In the genomic region with DNA sequence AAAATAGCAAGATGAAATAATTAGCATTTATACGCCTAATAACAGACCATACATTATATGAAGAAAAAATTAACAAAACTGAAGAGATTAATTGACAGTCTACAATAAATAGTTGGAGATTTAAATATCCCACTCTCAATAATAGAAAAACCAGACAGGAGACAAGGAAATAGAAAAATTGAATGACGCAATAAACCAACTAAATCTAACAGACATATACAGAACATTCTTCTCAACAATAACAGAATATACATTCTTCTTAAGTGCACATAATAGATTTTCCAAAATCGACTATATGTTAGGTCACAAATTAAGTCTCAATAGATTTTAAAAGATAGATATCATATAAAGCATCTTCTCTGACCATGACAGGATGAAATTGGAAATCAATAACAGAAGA, we compare ENCODE assay signal across 27 cellular contexts. TPM values are rescaled to one million over a fixed set of nuclear protein-coding genes. Genes with fewer than 3 reads are reported as not detected.
DNase-seq lines count a peak whose midpoint lies in the region; ATAC-seq, FAIRE-seq and TF ChIP-seq lines count a peak whose summit lies in the region.
"Had no signal": no experiment of that assay in that cellular context is flagged by ENCODE, and none has a peak within 500 bp of the region (broad histone marks: within the 10 kb centered on the region; RNA-seq: fewer than 3 reads in every experiment).

No MANE protein-coding gene starts in this region.

- peaks cover 4% of the 10 kb centered on the region for H3K9me3 Mint-ChIP-seq in activated CD4-positive, alpha-beta memory T cell treated with anti-CD3 and anti-CD28 coated beads for 36 hours

- no peak overlapping the region for H2AK5ac ChIP-seq in IMR-90 (ENCODE audit: low read depth, low read length)

- H3K4ac ChIP-seq in IMR-90 (ENCODE audit: low read depth, low read length): no peak overlapping the region

- BruUV-seq in IMR-90 (replicated peaks; lab: Mats Ljungman, UMichigan): no TSS peak

- in situ Hi-C loops in IMR-90 (cut with MboI; ENCODE audit: low sequenced_read_pairs): no loop called here

- H3K27ac Mint-ChIP-seq in activated CD4-positive, alpha-beta memory T cell treated with anti-CD3 and anti-CD28 coated beads for 36 hours: no peak overlapping the region
- H3K27ac Mint-ChIP-seq: CD14-positive monocyte; CD4-positive, alpha-beta memory T cell; CD8-positive, alpha-beta memory T cell had no signal

- H3K9me3 ChIP-seq in IMR-90 (ENCODE audit: control insufficient read depth, insufficient read depth, low read length): 0 out of 2 replicates have a peak, but pooled peaks cover 2% of the 10 kb centered on the region
- no peaks in the 10 kb centered on the region for H3K9me3 ChIP-seq in small intestine (ENCODE audit: control insufficient read depth, low read depth)
- H3K9me3 ChIP-seq: BE2C, BLaER1 had no signal

- no peak for TF ChIP-seq RAD21 in IMR-90 (IDR thresholded peaks at IDR 0.05; ENCODE audit: low read length)

- no peak overlapping the region for H3K23ac ChIP-seq in IMR-90 (ENCODE audit: low read depth, low read length)

- H3K14ac ChIP-seq in IMR-90 (replicated peaks; ENCODE audit: low read depth, low read length): no peak overlapping the region

- H3K36me3 Mint-ChIP-seq in activated CD4-positive, alpha-beta memory T cell treated with anti-CD3 and anti-CD28 coated beads for 36 hours: no peaks in the 10 kb centered on the region
- H3K36me3 Mint-ChIP-seq: CD14-positive monocyte; CD4-positive, alpha-beta memory T cell; CD4-positive, CD25-positive, alpha-beta regulatory T cell had no signal

- no peak overlapping the region for H3K4me2 ChIP-seq in IMR-90 (ENCODE audit: low read depth, low read length)
- H3K4me2 ChIP-seq: BLaER1 had no signal

- no peaks in the 10 kb centered on the region for H3K27me3 Mint-ChIP-seq in activated CD4-positive, alpha-beta memory T cell treated with anti-CD3 and anti-CD28 coated beads for 36 hours
- H3K27me3 Mint-ChIP-seq: CD4-positive, alpha-beta memory T cell; CD4-positive, CD25-positive, alpha-beta regulatory T cell; CD8-positive, alpha-beta memory T cell had no signal

- H3K9ac ChIP-seq in IMR-90 (ENCODE audit: low read depth, low read length): no peak overlapping the region
- H3K9ac ChIP-seq: BLaER1 had no signal

- no peaks in the 10 kb centered on the region for H4K20me1 ChIP-seq in IMR-90 (ENCODE audit: insufficient read depth, low read length)
- H4K20me1 ChIP-seq: BLaER1 had no signal

- intact Hi-C loops in IMR-90 (cut with micrococcal nuclease): no loop called here
- intact Hi-C loops in activated CD4-positive, alpha-beta memory T cell treated with anti-CD3 and anti-CD28 coated beads for 36 hours (cut with micrococcal nuclease): no loop called here

- FAIRE-seq in frontal cortex (lab: Jason Lieb, UNC) (peak; percentile 10), small intestine (lab: Jason Lieb, UNC) (peak; percentile 72)
- FAIRE-seq: A204.1, GM12878, GM12892, GM18507 had no signal

- H3K4me1 ChIP-seq in IMR-90 (ENCODE audit: control insufficient read depth, insufficient read depth, low read length) (no peaks in the 10 kb centered on the region), small intestine (ENCODE audit: control insufficient read depth in 2 of 2, insufficient read depth in 1 of 2, low read depth in 1 of 2, low read length in 1 of 2) (no peaks in the 10 kb centered on the region)
- H3K4me1 ChIP-seq: BE2C, BLaER1 had no signal

- TF ChIP-seq POLR2A in IMR-90 (IDR thresholded peaks at IDR 0.05; ENCODE audit: low read depth, low read length): no peak

- ATAC-seq in IMR-90 (ENCODE audit: low read depth): no peak
- ATAC-seq in GM21717 (IDR thresholded peaks at IDR 0.05; ENCODE audit: unreplicated experiment): no peak
- ATAC-seq: GM12878 had no signal

- no peak overlapping the region for H4K8ac ChIP-seq in IMR-90 (ENCODE audit: low read depth in 2 of 2, low read length in 2 of 2)

- H3K27me3 ChIP-seq in IMR-90 (ENCODE audit: control insufficient read depth, insufficient read depth, low read length) (no peaks in the 10 kb centered on the region), small intestine (ENCODE audit: control insufficient read depth in 2 of 2, insufficient read depth in 2 of 2, low read length in 2 of 2) (no peaks in the 10 kb centered on the region)
- H3K27me3 ChIP-seq: BE2C, BLaER1 had no signal

- no peak overlapping the region for H4K91ac ChIP-seq in IMR-90 (ENCODE audit: insufficient read depth, low read depth, low read length)

- H3K56ac ChIP-seq in IMR-90 (ENCODE audit: extremely low read depth, insufficient read depth, low read length): no peak overlapping the region

- no peak overlapping the region for H2BK120ac ChIP-seq in IMR-90 (ENCODE audit: low read depth, low read length)

- no peak overlapping the region for H4K5ac ChIP-seq in IMR-90 (ENCODE audit: low read depth, low read length)

- H3K18ac ChIP-seq in IMR-90 (ENCODE audit: low read depth, low read length): no peak overlapping the region

- POLR2A ChIA-PET in IMR-90 (lab: Charles Lee; ENCODE audit: unreplicated experiment): no interaction called here
- POLR2A ChIA-PET in activated CD4-positive, alpha-beta memory T cell treated with anti-CD3 and anti-CD28 coated beads for 36 hours (lab: Charles Lee): no interaction called here

- H3K9me1 ChIP-seq in IMR-90 (ENCODE audit: insufficient read depth, low read length): no peaks in the 10 kb centered on the region

- H2BK5ac ChIP-seq in IMR-90 (ENCODE audit: low read depth, low read length, poor library complexity, severe bottlenecking): no peak overlapping the region

- H2AFZ ChIP-seq in IMR-90 (replicated peaks; ENCODE audit: low read length, poor library complexity): no peak overlapping the region

- H3K4me3 ChIP-seq in IMR-90 (ENCODE audit: insufficient read depth, low read depth, low read length): no peak overlapping the region
- no peak overlapping the region for H3K4me3 ChIP-seq in small intestine (ENCODE audit: low read depth in 1 of 2, low read length in 2 of 2)
- H3K4me3 ChIP-seq: BLaER1, GM12878 had no signal

- DNase-seq in IMR-90 (no peak), frontal cortex (ENCODE audit: low spot score in 2 of 2) (no peak), small intestine (no peak)
- DNase-seq in activated CD4-positive, alpha-beta memory T cell treated with anti-CD3 and anti-CD28 coated beads for 36 hours: no peak
- DNase-seq: 8988T; ACHN; BE2C; C1 segment of cervical spinal cord; CD4-positive, alpha-beta memory T cell; CD4-positive, CD25-positive, alpha-beta regulatory T cell; CD8-positive, alpha-beta memory T cell; COR-L47; DMS 273 treated with DMSO at 0.1 percent for 48 hours; DMS153; DMS53; DMS79; DND-41; EL; GDM1 had no signal

- H3K36me3 ChIP-seq in IMR-90 (ENCODE audit: control insufficient read depth, insufficient read depth, low read length) (no peaks in the 10 kb centered on the region), small intestine (ENCODE audit: control insufficient read depth in 2 of 2, insufficient read depth in 2 of 2, low read length in 2 of 2) (no peaks in the 10 kb centered on the region)
- H3K36me3 ChIP-seq: BE2C, BLaER1 had no signal

- H2AK9ac ChIP-seq in IMR-90 (replicated peaks; ENCODE audit: low read depth, low read length, poor library complexity): no peak overlapping the region

- H3K79me1 ChIP-seq in IMR-90 (ENCODE audit: low read depth in 1 of 2, low read length in 2 of 2): no peaks in the 10 kb centered on the region

- no peaks in the 10 kb centered on the region for H3K4me1 Mint-ChIP-seq in activated CD4-positive, alpha-beta memory T cell treated with anti-CD3 and anti-CD28 coated beads for 36 hours (ENCODE audit: low read depth)
- H3K4me1 Mint-ChIP-seq: CD14-positive monocyte; CD4-positive, alpha-beta memory T cell; CD4-positive, CD25-positive, alpha-beta regulatory T cell; CD8-positive, alpha-beta memory T cell had no signal

- H3K27ac ChIP-seq in IMR-90 (ENCODE audit: insufficient read depth, low read length) (no peak overlapping the region), small intestine (ENCODE audit: low read depth in 1 of 2, low read length in 1 of 2) (no peak overlapping the region)
- H3K27ac ChIP-seq: BLaER1 had no signal

- TF ChIP-seq CTCF in IMR-90 (conservative IDR thresholded peaks at IDR 0.05; ENCODE audit: low read depth, low read length): no peak

- no CpG with 5 or more reads among the region's 3 CpGs for WGBS in IMR-90 (ENCODE audit: extremely low coverage in 2 of 2, insufficient read length in 1 of 2), 2 experiments
- WGBS in small intestine, 3 donors: 69 to 81% (median 70%) methylated on average over 3 of the region's 3 CpGs

- CTCF ChIA-PET in IMR-90 (lab: Yijun Ruan, JAX): no interaction called here
- CTCF ChIA-PET in activated CD4-positive, alpha-beta memory T cell treated with anti-CD3 and anti-CD28 coated beads for 36 hours (lab: Charles Lee): no interaction called here

- dilution Hi-C loops in IMR-90 (cut with HindIII; ENCODE audit: low sequenced_read_pairs, unreplicated experiment): no loop called here

- H2BK20ac ChIP-seq in IMR-90 (ENCODE audit: low read depth, low read length): no peak overlapping the region

- no peak overlapping the region for H2BK15ac ChIP-seq in IMR-90 (ENCODE audit: low read depth, low read length)

- no peak overlapping the region for H3K4me3 Mint-ChIP-seq in activated CD4-positive, alpha-beta memory T cell treated with anti-CD3 and anti-CD28 coated beads for 36 hours
- H3K4me3 Mint-ChIP-seq: CD14-positive monocyte; CD4-positive, alpha-beta memory T cell; CD4-positive, CD25-positive, alpha-beta regulatory T cell had no signal

TF ChIP-seq in IMR-90, 13 proteins besides CTCF, POLR2A, EP300 and RAD21 (continues in another document):
- TF ChIP-seq BHLHE40 (IDR thresholded peaks at IDR 0.05; ENCODE audit: low read depth, low read length) (no peak), USF2 (IDR thresholded peaks at IDR 0.05; ENCODE audit: low read depth, low read length) (no peak)

RNA-seq across cellular contexts. Expression of gene RNF180, which starts 25.6 kb away (rescaled TPM):
- total RNA-seq in IMR-90 (2012; rRNA removed) (0.36 and 0.56 TPM in 2 replicates), frontal cortex (87.6 TPM)
- polyA plus RNA-seq in IMR-90 (2012; rRNA removed) (0.02 TPM in 1 of 2 replicates, not detected in the other), small intestine (1 to 10 TPM in 1 of 3 donors, under 1 TPM in 2; 0.27 to 1.2 (median 0.67) TPM)
- polyA plus RNA-seq in IMR-90 (2012; cell fraction: cytosol; rRNA removed): not detected in 2 replicates
- 0.04 and 0.18 TPM in 2 replicates for polyA plus RNA-seq in IMR-90 (2012; cell fraction: nucleus; rRNA removed; ENCODE audit: low replicate concordance)
- total RNA-seq in activated CD4-positive, alpha-beta memory T cell treated with anti-CD3 and anti-CD28 coated beads for 36 hours: not detected
- total RNA-seq: CD4-positive, alpha-beta memory T cell; CD4-positive, CD25-positive, alpha-beta regulatory T cell; CD8-positive, alpha-beta memory T cell; G401 had no signal
- polyA plus RNA-seq: CD14-positive monocyte; CD4-positive, alpha-beta memory T cell; CD4-positive, CD25-positive, alpha-beta regulatory T cell; CD8-positive, alpha-beta memory T cell had no signal

Comparison
In these comparisons a context has a peak if more than half of its experiments do, and no peak if none do; other contexts are left out.
1. RNA of gene RNF180, which starts 25.6 kb away (total RNA-seq): 87.6 TPM in frontal cortex (single experiment); 0.36 to 0.56 TPM in IMR-90 and not detected in activated CD4-positive, alpha-beta memory T cell treated with anti-CD3 and anti-CD28 coated beads for 36 hours; every median in the first group is over 10 times any median in the second.